Comparison of ENCODE assay signal across 19 cellular contexts in genomic region chr19:35005256-35005977, GRCh38. TPM values are rescaled to one million over a fixed set of nuclear protein-coding genes. Genes with fewer than 3 reads are reported as not detected.
A peak's percentile ranks its signal among the peaks of the same experiment; 100 is the strongest.
DNase-seq lines count a peak whose midpoint lies in the region; ATAC-seq, FAIRE-seq and TF ChIP-seq lines count a peak whose summit lies in the region.
"Had no signal": no experiment of that assay in that cellular context is flagged by ENCODE, and none has a peak within 500 bp of the region (broad histone marks: within the 10 kb centered on the region; RNA-seq: fewer than 3 reads in every experiment).

No MANE protein-coding gene starts in this region.

- no peak for ATAC-seq in A549
- ATAC-seq: activated T-cell treated with anti-CD3 and anti-CD28 coated beads, Interleukin-2, amount 50 U/mL, for 4 hours; heart left ventricle had no signal

- H3K27ac Mint-ChIP-seq in Caco-2 (ENCODE audit: unreplicated experiment) (peak overlapping the region; percentile 98), astrocyte (ENCODE audit: unreplicated experiment) (no peak overlapping the region)

- H4K20me1 ChIP-seq in astrocyte (ENCODE audit: insufficient read depth, low read length): peaks cover 78% of the 10 kb centered on the region

- H3K4me3 ChIP-seq in A549: peak overlapping the region; percentile 13; the same call in 2 of the 3 replicates
- no peak overlapping the region for H3K4me3 ChIP-seq in Caco-2 (ENCODE audit: low read depth, low read length)
- no peak overlapping the region for H3K4me3 ChIP-seq in astrocyte (ENCODE audit: insufficient read depth, low read depth, low read length)
- H3K4me3 ChIP-seq in muscle layer of duodenum (ENCODE audit: low read depth in 1 of 2, low read length in 2 of 2): no peak overlapping the region
- H3K4me3 ChIP-seq: esophagus muscularis mucosa, heart left ventricle had no signal

- peak; percentile 18 for FAIRE-seq in A549 (lab: Jason Lieb, UNC)
- no peak for FAIRE-seq in astrocyte (lab: Jason Lieb, UNC)
- FAIRE-seq: H54, urothelium cell line had no signal

- peaks cover 72% of the 10 kb centered on the region for H3K79me2 ChIP-seq in astrocyte (ENCODE audit: insufficient read depth, low read length)

- H3K4me3 Mint-ChIP-seq in Caco-2 (ENCODE audit: unreplicated experiment) (peak overlapping the region; percentile 70), astrocyte (ENCODE audit: unreplicated experiment) (no peak overlapping the region)
- H3K4me3 Mint-ChIP-seq: activated T-cell treated with anti-CD3 and anti-CD28 coated beads, Interleukin-2, amount 50 U/mL, for 4 hours had no signal

- H3K9ac ChIP-seq in astrocyte (ENCODE audit: low read length): peak overlapping the region; percentile 41

- CTCF ChIA-PET in A549 (lab: Yijun Ruan, JAX) (interaction anchor here (0.8 to 61.4 kb wide), 11 partner anchors 7 to 138 kb away, joined by 3 to 1860 read pairs (median 5); partner anchors contain the start of genes FXYD7, GRAMD1A, SCN1B and ZNF792), Caco-2 (lab: Charles Lee) (interaction anchor here (0.6 to 1.4 kb wide), 9 partner anchors 9 to 1036 kb away, joined by 3 to 9 read pairs (median 4); no protein-coding TSS in a partner anchor)

- H3K9me3 Mint-ChIP-seq in Caco-2 (ENCODE audit: unreplicated experiment): no peaks in the 10 kb centered on the region
- peaks cover under 1% of the 10 kb centered on the region for H3K9me3 Mint-ChIP-seq in astrocyte (ENCODE audit: unreplicated experiment)
- H3K9me3 Mint-ChIP-seq: activated T-cell treated with anti-CD3 and anti-CD28 coated beads, Interleukin-2, amount 50 U/mL, for 4 hours had no signal

- H3K4me2 ChIP-seq in A549 (peak overlapping the region; percentile 76), astrocyte (ENCODE audit: low read length) (peak overlapping the region; percentile 64)

- H3K36me3 Mint-ChIP-seq in Caco-2 (ENCODE audit: insufficient read depth, unreplicated experiment): peaks cover 72% of the 10 kb centered on the region
- H3K36me3 Mint-ChIP-seq in astrocyte (ENCODE audit: low read depth, unreplicated experiment): peaks cover 18% of the 10 kb centered on the region

- TF ChIP-seq EP300 in A549 (IDR thresholded peaks at IDR 0.05): no peak

- H3K4me1 Mint-ChIP-seq in Caco-2 (ENCODE audit: low read depth, unreplicated experiment): peaks cover 52% of the 10 kb centered on the region
- peaks cover 17% of the 10 kb centered on the region for H3K4me1 Mint-ChIP-seq in astrocyte (ENCODE audit: low read depth, unreplicated experiment)

- no TSS peak for BruUV-seq in Caco-2 (replicated peaks; lab: Mats Ljungman, UMichigan)

- H3K27me3 Mint-ChIP-seq in Caco-2 (ENCODE audit: insufficient read depth, unreplicated experiment) (no peaks in the 10 kb centered on the region), astrocyte (ENCODE audit: low read depth, unreplicated experiment) (no peaks in the 10 kb centered on the region)

- TF ChIP-seq RAD21 in A549 (conservative IDR thresholded peaks at IDR 0.05 in 1 of 2, IDR thresholded peaks at IDR 0.05 in 1 of 2): no peak

- POLR2A ChIA-PET in A549 (lab: Yijun Ruan, JAX): interaction anchor here (0.9 to 3.7 kb wide), 13 partner anchors 8 to 272 kb away, joined by 3 to 45 read pairs (median 6); partner anchors contain the start of genes SCN1B, ZNF181 and ZNF30
- POLR2A ChIA-PET in Caco-2 (lab: Charles Lee): interaction anchor here (0.8 to 1.4 kb wide), 2 partner anchors 24 to 39 kb away, joined by 4 read pairs; partner anchors contain the start of gene SCN1B

- no peak overlapping the region for H2AFZ ChIP-seq in astrocyte (ENCODE audit: low read depth, low read length)

- H3K4me1 ChIP-seq in A549 (peaks cover 78% of the 10 kb centered on the region), Caco-2 (peaks cover 55% of the 10 kb centered on the region), astrocyte (ENCODE audit: insufficient read depth, low read length) (peaks cover 22% of the 10 kb centered on the region), muscle layer of duodenum (ENCODE audit: control insufficient read depth in 1 of 2, insufficient read depth in 2 of 2, low read length in 2 of 2) (peaks cover 18 to 31% of the 10 kb centered on the region in 2 donors)

- intact Hi-C loops in Caco-2 (cut with micrococcal nuclease; ENCODE audit: unreplicated experiment): no loop called here

- H3K9me3 ChIP-seq in A549 (no peaks in the 10 kb centered on the region), Caco-2 (no peaks in the 10 kb centered on the region), astrocyte (ENCODE audit: insufficient read depth, low read depth, low read length) (no peaks in the 10 kb centered on the region), muscle layer of duodenum (ENCODE audit: control insufficient read depth in 1 of 2, low read length in 2 of 2) (no peaks in the 10 kb centered on the region)
- H3K9me3 ChIP-seq: esophagus muscularis mucosa, heart left ventricle had no signal

- no peak for DNase-seq in A549 (ENCODE audit: low read depth in 1 of 2, low spot score in 1 of 2)
- no peak for DNase-seq in Caco-2
- DNase-seq in astrocyte (ENCODE audit: low read depth): no peak
- no peak for DNase-seq in KBM-7
- DNase-seq in kidney tubule cell (ENCODE audit: low spot score): no peak
- no peak for DNase-seq in putamen (ENCODE audit: low spot score)
- DNase-seq in NCI-H226: no peak
- DNase-seq: activated T-cell treated with anti-CD3 and anti-CD28 coated beads, Interleukin-2, amount 50 U/mL, for 4 hours; anterior cingulate cortex; DMS79 treated with DMSO at 0.1 percent for 48 hours; NCI-H2107; stimulated activated CD4-positive, alpha-beta T cell treated with anti-CD3 and anti-CD28 coated beads, Interleukin-2, amount 100 ng/mL, for 24 hours; stimulated activated CD8-positive, alpha-beta memory T cell treated with anti-CD3 and anti-CD28 coated beads, Interleukin-4, amount 100 ng/mL, for 48 hours had no signal

- in situ Hi-C loops in KBM-7 (cut with MboI; ENCODE audit: low pct_unique_long_range_greater_than_20kb, low sequenced_read_pairs): no loop called here

- H3K27ac ChIP-seq in A549: peak overlapping the region; percentile 93 to 94
- H3K27ac ChIP-seq in astrocyte (ENCODE audit: low read depth, low read length): peak overlapping the region; percentile 49
- H3K27ac ChIP-seq in muscle layer of duodenum (ENCODE audit: low read length): peak overlapping the region; percentile 31

- WGBS in A549 (ENCODE audit: missing lambda C conversion rate): 58% methylated on average over 8 of the region's 11 CpGs

- no peak for TF ChIP-seq POLR2A in A549 (IDR thresholded peaks at IDR 0.05; ENCODE audit: low read length)

- TF ChIP-seq CTCF in A549 (IDR thresholded peaks at IDR 0.05): no peak
- no peak for TF ChIP-seq CTCF in Caco-2 (IDR thresholded peaks at IDR 0.05; ENCODE audit: insufficient read depth in 1 of 2, low read depth in 1 of 2, low read length in 1 of 2, severe bottlenecking in 1 of 2, unreplicated experiment in 1 of 2)
- no peak for TF ChIP-seq CTCF in astrocyte (IDR thresholded peaks at IDR 0.05; ENCODE audit: insufficient read depth, low read depth, low read length)

- no peaks in the 10 kb centered on the region for H3K27me3 ChIP-seq in Caco-2 (replicated peaks; ENCODE audit: control insufficient read depth, insufficient read depth, low read length)
- H3K27me3 ChIP-seq in astrocyte (ENCODE audit: insufficient read depth, low read length): no peaks in the 10 kb centered on the region
- H3K27me3 ChIP-seq in muscle layer of duodenum (ENCODE audit: low read depth, low read length): no peaks in the 10 kb centered on the region
- H3K27me3 ChIP-seq: esophagus muscularis mucosa, heart left ventricle had no signal

- H3K36me3 ChIP-seq in Caco-2 (ENCODE audit: control insufficient read depth, insufficient read depth, low read length) (peaks cover 7% of the 10 kb centered on the region), astrocyte (ENCODE audit: insufficient read depth, low read length) (peaks cover 3% of the 10 kb centered on the region), muscle layer of duodenum (ENCODE audit: control insufficient read depth in 1 of 2, insufficient read depth in 2 of 2, low read length in 2 of 2) (peaks cover 17 to 21% of the 10 kb centered on the region in 2 donors)

RNA-seq across cellular contexts. Expression of gene GRAMD1A, which starts 5.3 kb away (rescaled TPM):
- polyA plus RNA-seq in A549 (2011; rRNA removed) (184 and 221 TPM in 2 replicates), A549 (2017; fragmentation: RNase III; extraction: RNeasy Plus Mini Kit Qiagen cat#74134 plus additional on column Dnase treatment) (104 to 131 TPM (median 128 TPM) in 3 replicates)
- polyA plus RNA-seq in A549 (2012; cell fraction: cytosol; rRNA removed): 170 and 209 TPM in 2 replicates
- polyA plus RNA-seq in A549 (2012; cell fraction: nucleus; rRNA removed): 411 and 413 TPM in 2 replicates
- polyA minus RNA-seq in A549 (2011; rRNA and poly(A)+ RNA removed): 237 and 239 TPM in 2 replicates
- total RNA-seq in Caco-2 (2022) (110 and 132 TPM in 2 replicates), astrocyte (64.6 and 67.4 TPM in 2 replicates)

RNA-seq across cellular contexts. Expression of gene SCN1B, which starts 24.9 kb away (rescaled TPM):
- 11.0 and 12.8 TPM in 2 replicates for polyA plus RNA-seq in A549 (2011; rRNA removed)
- polyA plus RNA-seq in A549 (2012; cell fraction: cytosol; rRNA removed): 14.1 and 15.1 TPM in 2 replicates
- 21.3 and 22.5 TPM in 2 replicates for polyA plus RNA-seq in A549 (2012; cell fraction: nucleus; rRNA removed)
- polyA plus RNA-seq in A549 (2017; fragmentation: RNase III; extraction: RNeasy Plus Mini Kit Qiagen cat#74134 plus additional on column Dnase treatment): 10.3 to 11.4 TPM (median 11.3 TPM) in 3 replicates
- polyA minus RNA-seq in A549 (2011; rRNA and poly(A)+ RNA removed): 7.9 and 12.7 TPM in 2 replicates
- 1.7 and 1.9 TPM in 2 replicates for total RNA-seq in Caco-2 (2022)
- total RNA-seq in astrocyte: 2.1 and 3.0 TPM in 2 replicates

RNA-seq across cellular contexts. Expression of gene HPN, which starts 36.1 kb away (rescaled TPM):
- polyA plus RNA-seq in A549 (2011; rRNA removed): 0.08 and 0.09 TPM in 2 replicates
- 0.04 TPM in 2 replicates for polyA plus RNA-seq in A549 (2012; cell fraction: cytosol; rRNA removed)
- polyA plus RNA-seq in A549 (2012; cell fraction: nucleus; rRNA removed): 0.47 and 0.66 TPM in 2 replicates
- 0.04 to 0.12 TPM (median 0.06 TPM) in 3 replicates for polyA plus RNA-seq in A549 (2017; fragmentation: RNase III; extraction: RNeasy Plus Mini Kit Qiagen cat#74134 plus additional on column Dnase treatment)
- not detected in 2 replicates for polyA minus RNA-seq in A549 (2011; rRNA and poly(A)+ RNA removed)
- 20.8 and 21.1 TPM in 2 replicates for total RNA-seq in Caco-2 (2022)
- 0.31 and 0.73 TPM in 2 replicates for total RNA-seq in astrocyte
- total RNA-seq: T-helper 2 cell treated with Interferon-gamma antibody and Interleukin-4, amounts not matched to agents 100 ng/mL and 5 ng/mL, for 36 hours had no signal

RNA-seq across cellular contexts. Expression of gene ZNF792, which starts 41.4 kb away (rescaled TPM):
- polyA plus RNA-seq in A549 (2011; rRNA removed) (3.7 and 5.0 TPM in 2 replicates), A549 (2017; fragmentation: RNase III; extraction: RNeasy Plus Mini Kit Qiagen cat#74134 plus additional on column Dnase treatment) (1.9 to 2.2 TPM (median 2.0 TPM) in 3 replicates)
- polyA plus RNA-seq in A549 (2012; cell fraction: cytosol; rRNA removed): 1.2 and 1.4 TPM in 2 replicates
- polyA plus RNA-seq in A549 (2012; cell fraction: nucleus; rRNA removed): 1.2 and 1.7 TPM in 2 replicates
- polyA minus RNA-seq in A549 (2011; rRNA and poly(A)+ RNA removed): 11.1 and 15.0 TPM in 2 replicates
- total RNA-seq in Caco-2 (2022) (4.5 and 5.6 TPM in 2 replicates), astrocyte (5.7 and 5.9 TPM in 2 replicates)

Comparison
In these comparisons a context has a peak if more than half of its experiments do, and no peak if none do; other contexts are left out.
1. H3K27ac ChIP-seq: peak in every context shown above with its lines; median percentile 94 in A549; 49 in astrocyte; 31 in muscle layer of duodenum.
2. RNA of gene HPN, which starts 36.1 kb away (total RNA-seq): 20.8 to 21.1 TPM in Caco-2; 0.31 to 0.73 TPM in astrocyte; every median in the first group is over 10 times any median in the second.